In the genomic region with DNA sequence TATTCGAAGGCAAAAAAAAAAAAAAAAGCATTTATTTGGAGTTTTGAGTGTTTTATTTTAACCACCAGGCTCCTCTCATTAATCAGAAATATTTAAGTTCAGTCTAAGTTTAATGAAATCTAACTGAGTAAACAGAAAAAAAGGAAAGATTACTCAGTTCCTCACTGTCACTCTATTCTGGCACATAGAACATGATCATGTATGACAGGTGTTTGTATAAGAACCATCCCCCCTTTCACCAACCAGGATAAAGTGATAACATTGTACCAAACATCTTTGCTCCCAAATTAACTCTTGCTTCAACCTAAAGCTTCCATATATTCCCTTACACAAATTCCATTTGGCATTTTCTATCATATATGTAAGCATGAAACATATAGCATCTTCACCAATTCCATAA, we compare ENCODE assay signal across 30 cellular contexts.
"Had no signal": no experiment of that assay in that cellular context is flagged by ENCODE, and none has a peak within 500 bp of the region (broad histone marks: within the 10 kb centered on the region; RNA-seq: fewer than 3 reads in every experiment).

No MANE protein-coding gene starts in this region.

- H3K36me3 ChIP-seq: neutrophil, pancreas, right lobe of liver, sigmoid colon, spleen, suprapubic skin, tibial artery, transverse colon, upper lobe of right lung, uterus had no signal

- DNase-seq: naive B cell; naive thymus-derived CD8-positive, alpha-beta T cell; nephron progenitor cell; nucleus accumbens; pancreas; posterior cingulate gyrus; right cardiac atrium; right lobe of liver; sigmoid colon; spleen; stimulated activated CD4-positive, alpha-beta T cell treated with anti-CD3 and anti-CD28 coated beads, Interleukin-12 subunit alpha, Interleukin-12 subunit beta, amount 100 ng/mL, for 4 hours; stimulated activated CD4-positive, alpha-beta T cell treated with anti-CD3 and anti-CD28 coated beads, Interleukin-1b, Interleukin-23, amount 100 ng/mL, for 48 hours; stimulated activated CD4-positive, alpha-beta T cell treated with anti-CD3 and anti-CD28 coated beads, Interleukin-4, amount 100 ng/mL, for 1 hour; stimulated activated CD4-positive, alpha-beta T cell treated with anti-CD3 and anti-CD28 coated beads, Interleukin-4, amount 100 ng/mL, for 4 hours; stimulated activated CD8-positive, alpha-beta memory T cell treated with anti-CD3 and anti-CD28 coated beads, Interleukin-4, amount 100 ng/mL, for 48 hours; stimulated activated naive CD4-positive, alpha-beta T cell; stimulated activated naive CD8-positive, alpha-beta T cell treated with anti-CD3 and anti-CD28 coated beads, Interleukin-15, amount 100 ng/mL, for 72 hours; stimulated activated naive CD8-positive, alpha-beta T cell treated with anti-CD3 and anti-CD28 coated beads, Interleukin-15, Interleukin-2, amounts not matched to agents 100 U/mL and 50 U/mL, for 24 hours; substantia nigra; testis; tibial artery; transverse colon; upper lobe of right lung; uterus had no signal

- H3K4me3 ChIP-seq: pancreas, right lobe of liver, sigmoid colon, skin epidermis, smooth muscle cell, spleen, suprapubic skin, testis, tibial artery, transverse colon, upper lobe of right lung, uterus had no signal

- H3K9me3 ChIP-seq: neutrophil, pancreas, right lobe of liver, sigmoid colon, spleen, suprapubic skin, testis, tibial artery, transverse colon, upper lobe of right lung, uterus had no signal

- H3K27me3 ChIP-seq: neutrophil, pancreas, right lobe of liver, sigmoid colon, spleen, suprapubic skin, testis, tibial artery, transverse colon, upper lobe of right lung, uterus had no signal

- H3K4me2 ChIP-seq: smooth muscle cell had no signal

- H3K27ac ChIP-seq: neutrophil, pancreas, right lobe of liver, sigmoid colon, skin epidermis, spleen, suprapubic skin, testis, tibial artery, transverse colon, upper lobe of right lung, uterus had no signal

- H3K4me1 ChIP-seq: pancreas, right lobe of liver, sigmoid colon, spleen, suprapubic skin, testis, tibial artery, transverse colon, upper lobe of right lung, uterus had no signal

- ATAC-seq: naive thymus-derived CD8-positive, alpha-beta T cell; natural killer cell treated with Interleukin-12 subunit alpha and Interleukin-12 subunit beta and Interleukin-15 and Interleukin-18, amount 100 ng/mL, for 72 hours; pancreas; right cardiac atrium; right lobe of liver; stimulated activated memory B cell treated with anti-CD40 and anti-IgM and Interleukin-4, amounts not matched to agents 10 μg/mL and 1 μg/mL and 100 μg/mL, for 72 hours; stimulated activated naive CD8-positive, alpha-beta T cell treated with anti-CD3 and anti-CD28 coated beads, Interleukin-15, amount 100 ng/mL, for 72 hours; stimulated activated naive CD8-positive, alpha-beta T cell treated with anti-CD3 and anti-CD28 coated beads, Interleukin-15, Interleukin-2, amounts not matched to agents 100 U/mL and 50 U/mL, for 24 hours; upper lobe of right lung had no signal
